In the genomic region with DNA sequence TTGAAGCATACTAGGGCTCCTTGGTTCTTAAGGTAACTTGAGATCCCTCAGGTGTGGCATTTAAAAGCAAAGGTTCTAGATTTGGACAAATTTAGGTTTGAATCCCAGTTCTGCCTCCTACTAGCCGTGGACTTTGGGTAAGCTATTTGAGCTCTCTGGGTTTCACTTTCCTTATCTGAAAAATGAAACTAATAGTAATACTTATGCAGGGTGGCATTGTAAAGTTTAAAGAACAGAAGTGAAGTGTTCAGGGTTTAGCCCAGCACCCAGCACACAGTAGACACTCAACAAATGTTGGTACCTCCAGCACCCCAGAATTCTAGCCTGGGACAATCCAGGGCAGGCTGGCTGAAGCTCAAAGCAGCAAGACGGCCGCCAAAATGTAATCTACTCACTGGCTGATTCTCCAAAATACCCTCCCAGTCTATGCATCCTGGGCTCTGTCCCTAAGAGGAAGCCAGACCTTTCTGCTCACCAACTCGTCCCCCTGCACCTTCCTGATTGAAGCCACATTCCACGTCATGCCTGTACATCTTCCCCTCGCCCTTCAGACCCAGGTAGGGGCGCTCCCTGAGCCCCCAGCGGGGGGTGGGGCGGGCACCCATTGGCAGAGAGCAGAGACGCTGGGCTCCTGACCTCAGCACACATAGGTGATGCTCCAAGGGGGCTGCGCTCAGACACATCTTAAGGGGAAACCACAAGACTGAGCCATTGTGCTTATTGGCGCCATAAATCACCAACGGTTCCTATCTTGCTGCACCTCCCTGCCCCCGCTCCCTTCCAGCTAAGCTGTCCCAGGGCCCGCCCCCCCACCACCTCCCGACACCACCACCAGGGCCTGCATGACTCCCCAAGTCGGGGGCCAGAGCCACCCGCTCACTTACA, we compare ENCODE assay signal across 8 cellular contexts.
DNase-seq lines count a peak whose midpoint lies in the region; ATAC-seq and TF ChIP-seq lines count a peak whose summit lies in the region.

No MANE protein-coding gene starts in this region.

- peak; percentile 34 for DNase-seq in GM13977 (ENCODE audit: low spot score)
- DNase-seq in RPMI8226, result peak; percentile 29
- no peak for DNase-seq in left lobe of liver (ENCODE audit: low spot score)
- no peak for DNase-seq in NCI-H1417 (lab: John Stamatoyannopoulos, UW)
- DNase-seq in ACHN, result no peak
- DNase-seq in NCI-H2029 (lab: John Stamatoyannopoulos, UW), result no peak
- no peak for DNase-seq in Kasumi-1 (lab: John Stamatoyannopoulos, UW)

- in situ Hi-C loops in GM13977 (cut with MboI; ENCODE audit: low pct_unique_long_range_greater_than_20kb, low sequenced_read_pairs, unreplicated experiment) (no loop called here), ACHN (cut with HindIII; ENCODE audit: low pct_ligation_motif_present, low pct_unique_long_range_greater_than_20kb, low sequenced_read_pairs) (no loop called here)

- ATAC-seq in GM21723 (IDR thresholded peaks at IDR 0.05; ENCODE audit: unreplicated experiment), result peak; percentile 93
- ATAC-seq in left lobe of liver, result peak; percentile 76

- TF ChIP-seq CTCF in GM13977 (IDR thresholded peaks at IDR 0.05; ENCODE audit: extremely low read depth, insufficient read depth, missing control alignments), result no peak

Comparison
In these comparisons a context has a peak if more than half of its experiments do, and no peak if none do; other contexts are left out.
1. DNase-seq: peak in GM13977 (single experiment) and RPMI8226 (single experiment); none in left lobe of liver (single experiment), NCI-H1417 (0 of 3), ACHN (single experiment), NCI-H2029 (single experiment) and Kasumi-1 (0 of 2).